Comparison of ENCODE assay signal across 17 cellular contexts in the genomic region with DNA sequence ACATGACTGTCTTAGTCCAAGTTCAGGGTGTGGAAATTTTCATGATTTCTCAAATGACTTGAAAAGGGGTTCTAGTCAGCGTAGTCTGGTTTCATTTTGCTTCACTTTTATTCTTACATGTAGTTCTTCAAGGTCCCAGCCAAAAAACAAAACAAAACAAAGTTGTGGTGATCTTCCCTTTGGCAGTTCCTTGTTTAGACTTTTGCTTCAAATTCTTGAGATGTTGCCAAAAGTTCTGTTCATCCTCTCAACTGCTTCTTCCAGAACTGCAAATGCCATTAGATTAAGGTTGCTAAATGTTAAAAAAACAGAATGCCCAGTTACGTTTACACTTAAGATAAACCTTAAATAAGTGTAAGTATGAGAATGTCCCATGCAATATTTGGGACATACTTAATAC.
DNase-seq lines count a peak whose midpoint lies in the region; FAIRE-seq and TF ChIP-seq lines count a peak whose summit lies in the region.
"Had no signal": no experiment of that assay in that cellular context is flagged by ENCODE, and none has a peak within 500 bp of the region (broad histone marks: within the 10 kb centered on the region; RNA-seq: fewer than 3 reads in every experiment).

No MANE protein-coding gene starts in this region.

- H3K27ac Mint-ChIP-seq in CD14-positive monocyte = no peak overlapping the region
- H3K27ac Mint-ChIP-seq: CD8-positive, alpha-beta T cell had no signal

- H3K27me3 Mint-ChIP-seq in CD14-positive monocyte (ENCODE audit: low read depth in 3 of 3) = peaks cover 0 to 2% (median 1%) of the 10 kb centered on the region in 3 donors

- intact Hi-C loops in CD14-positive monocyte (cut with micrococcal nuclease) = no loop called here

- TF ChIP-seq CTCF in cardiac fibroblast (IDR thresholded peaks at IDR 0.05; ENCODE audit: low read depth, low read length) = no peak
- no peak for TF ChIP-seq CTCF in CD14-positive monocyte (IDR thresholded peaks at IDR 0.05)

- H3K36me3 Mint-ChIP-seq in CD14-positive monocyte = no peaks in the 10 kb centered on the region
- H3K36me3 Mint-ChIP-seq: CD8-positive, alpha-beta T cell had no signal

- no peak overlapping the region for H3K4me3 ChIP-seq in cardiac fibroblast (replicated peaks in 1 of 2; ENCODE audit: low read depth in 2 of 2, low read length in 2 of 2)
- H3K4me3 ChIP-seq: PC-9 had no signal

- no peak for TF ChIP-seq POLR2A in H54 (IDR thresholded peaks at IDR 0.05; ENCODE audit: low read depth, low read length)

- FAIRE-seq in H54 (lab: Jason Lieb, UNC) = peak; percentile 62
- FAIRE-seq: D721Med, GM18507 had no signal

- DNase-seq in H54 (ENCODE audit: insufficient read length, low spot score) = no peak
- peak; percentile 3 to 46 for DNase-seq in cardiac fibroblast (ENCODE audit: low read depth in 2 of 2)
- DNase-seq in iris pigment epithelial cell (ENCODE audit: low read depth) = peak; percentile 62
- peak; percentile 35 for DNase-seq in smooth muscle cell of the brain vasculature (ENCODE audit: low read depth, low spot score)
- no peak for DNase-seq in glomerular visceral epithelial cell (ENCODE audit: extremely low spot score)
- DNase-seq in activated effector memory CD4-positive, alpha-beta T cell treated with Interleukin-2 at 50 U/mL for 16 hours = no peak
- DNase-seq in CD14-positive monocyte (ENCODE audit: low spot score) = no peak
- DNase-seq in stimulated activated CD4-positive, alpha-beta T cell treated with anti-CD3 and anti-CD28 coated beads, Interleukin-4, amount 100 ng/mL, for 4 hours = no peak
- DNase-seq: BE2C; CD8-positive, alpha-beta T cell; DND-41; NCI-H187 treated with DMSO at 0.1 percent for 48 hours; NCI-H446 treated with DMSO at 0.1 percent for 48 hours; NCI-H774; PC-9 had no signal

- H3K4me1 Mint-ChIP-seq in CD14-positive monocyte = no peaks in the 10 kb centered on the region

- H3K9me3 Mint-ChIP-seq in CD14-positive monocyte = peaks cover 0 to 7% (median 2%) of the 10 kb centered on the region in 7 donors

- no peak overlapping the region for H3K4me3 Mint-ChIP-seq in CD14-positive monocyte
- H3K4me3 Mint-ChIP-seq: CD8-positive, alpha-beta T cell had no signal

Comparison
In these comparisons a context has a peak if more than half of its experiments do, and no peak if none do; other contexts are left out.
1. DNase-seq: peak in cardiac fibroblast (2 of 2), iris pigment epithelial cell (single experiment) and smooth muscle cell of the brain vasculature (single experiment); none in H54 (single experiment), glomerular visceral epithelial cell (single experiment), activated effector memory CD4-positive, alpha-beta T cell treated with Interleukin-2 at 50 U/mL for 16 hours (single experiment), CD14-positive monocyte (single experiment) and stimulated activated CD4-positive, alpha-beta T cell treated with anti-CD3 and anti-CD28 coated beads, Interleukin-4, amount 100 ng/mL, for 4 hours (0 of 2).